15 cellular contexts compared by ENCODE assay signal in the genomic region with DNA sequence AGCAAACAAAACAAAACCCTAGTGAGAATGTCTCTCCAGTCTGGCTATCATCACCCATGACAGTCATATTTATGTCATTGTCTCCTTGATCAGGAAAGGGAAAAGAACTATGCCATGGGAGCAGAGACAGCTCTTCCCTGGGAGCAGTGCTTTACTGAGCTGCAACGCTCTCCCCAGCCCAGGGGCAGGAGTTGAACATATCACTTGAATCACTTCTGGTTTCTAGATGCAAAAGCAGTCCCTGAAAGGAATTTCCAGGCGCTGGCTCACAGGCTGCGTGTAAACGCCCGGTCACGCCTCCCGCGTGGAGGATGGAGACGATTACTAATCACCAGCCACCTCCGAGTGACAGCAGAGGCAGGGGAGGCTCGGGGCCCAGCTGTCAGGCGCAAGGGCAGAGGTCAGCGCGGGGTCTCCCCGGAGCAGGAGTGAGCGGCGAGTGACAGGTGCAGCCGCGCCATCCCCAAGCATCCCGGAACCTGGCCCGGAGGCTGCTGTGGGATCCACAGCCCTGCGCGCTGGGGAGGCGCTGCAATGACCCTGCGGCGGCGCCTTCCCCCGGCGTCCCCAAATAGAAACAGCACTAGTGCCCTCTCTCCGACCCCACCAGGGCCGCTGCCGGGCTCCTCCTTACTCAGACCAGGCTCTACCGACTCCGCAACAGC. TPM values are rescaled to one million over a fixed set of nuclear protein-coding genes. Genes with fewer than 3 reads are reported as not detected.
A peak's percentile ranks its signal among the peaks of the same experiment; 100 is the strongest.
DNase-seq lines count a peak whose midpoint lies in the region; ATAC-seq, FAIRE-seq and TF ChIP-seq lines count a peak whose summit lies in the region.
"Had no signal": no experiment of that assay in that cellular context is flagged by ENCODE, and none has a peak within 500 bp of the region (broad histone marks: within the 10 kb centered on the region; RNA-seq: fewer than 3 reads in every experiment).

No MANE protein-coding gene starts in this region.

- H4K20me1 ChIP-seq in GM23338 (replicated peaks; ENCODE audit: insufficient read depth) = no peaks in the 10 kb centered on the region
- H4K20me1 ChIP-seq: BLaER1 had no signal

- H3K4me1 ChIP-seq in GM23338 (ENCODE audit: insufficient read depth) (peaks cover 7% of the 10 kb centered on the region), thyroid gland (no peaks in the 10 kb centered on the region)
- H3K4me1 ChIP-seq: BLaER1, colonic mucosa had no signal

- peak; percentile 99 for ATAC-seq in GM23338

- H3K4me2 ChIP-seq in GM23338 = peak overlapping the region; percentile 83
- H3K4me2 ChIP-seq: BLaER1 had no signal

- peak in 1 of 2 experiments; percentile 26; a peak in 2 of 4 replicates for TF ChIP-seq CTCF in GM23338 (conservative IDR thresholded peaks at IDR 0.05; ENCODE audit: low read depth in 2 of 2)
- no peak for TF ChIP-seq CTCF in retinal pigment epithelial cell (conservative IDR thresholded peaks at IDR 0.05; ENCODE audit: low read depth, low read length)
- no peak for TF ChIP-seq CTCF in thyroid gland (IDR thresholded peaks at IDR 0.05)

- H3F3A ChIP-seq in GM23338 (replicated peaks; ENCODE audit: low read depth) = no peaks in the 10 kb centered on the region

- H3K4me3 ChIP-seq in GM23338 (peak overlapping the region; percentile 53), retinal pigment epithelial cell (ENCODE audit: low read length) (peak overlapping the region; percentile 46), thyroid gland (replicated peaks in 1 of 3) (no peak overlapping the region)
- H3K4me3 ChIP-seq: BLaER1, colonic mucosa had no signal

- H3K36me3 Mint-ChIP-seq in GM23338 (ENCODE audit: low read depth) = no peaks in the 10 kb centered on the region; the same call in 1 of the 3 replicates
- H3K36me3 Mint-ChIP-seq: IgD-negative memory B cell had no signal

- intact Hi-C loops in thyroid gland (cut with DNase I) = no loop called here

- H3K4me3 Mint-ChIP-seq in GM23338 = peak overlapping the region; percentile 64
- H3K4me3 Mint-ChIP-seq: activated B cell treated with CpG ODN at 0.5 μM for 24 hours, IgD-negative memory B cell had no signal

- H3K9me2 ChIP-seq in GM23338 (ENCODE audit: insufficient read depth) = peaks cover 6% of the 10 kb centered on the region; the same call in 1 of the 2 replicates

- H3K9me3 ChIP-seq in thyroid gland = no peaks in the 10 kb centered on the region
- H3K9me3 ChIP-seq: colonic mucosa had no signal

- H3K27ac ChIP-seq in GM23338 (ENCODE audit: low read depth) (no peak overlapping the region), thyroid gland (no peak overlapping the region)
- H3K27ac ChIP-seq: BLaER1, colonic mucosa had no signal

- H3K9me3 Mint-ChIP-seq in GM23338 = peaks cover 4% of the 10 kb centered on the region; the same call in 2 of the 3 replicates

- peaks cover 11% of the 10 kb centered on the region; the same call in 1 of the 2 replicates for H3K27me3 ChIP-seq in GM23338 (ENCODE audit: insufficient read depth)
- no peaks in the 10 kb centered on the region for H3K27me3 ChIP-seq in thyroid gland
- H3K27me3 ChIP-seq: BLaER1, colonic mucosa had no signal

- H3K79me2 ChIP-seq in GM23338 (replicated peaks; ENCODE audit: insufficient read depth) = no peaks in the 10 kb centered on the region

- TF ChIP-seq POLR2A in thyroid gland (IDR thresholded peaks at IDR 0.05) (no peak), GM12891 (IDR thresholded peaks at IDR 0.05; ENCODE audit: low read depth, low read length) (no peak)

- peak overlapping the region; percentile 94 for H2AFZ ChIP-seq in GM23338

- H3K27ac Mint-ChIP-seq in GM23338 = no peak overlapping the region
- H3K27ac Mint-ChIP-seq: activated B cell treated with CpG ODN at 0.5 μM for 24 hours, IgD-negative memory B cell had no signal

- H3K36me3 ChIP-seq in GM23338 (ENCODE audit: insufficient read depth) = 0 out of 2 replicates have a peak, but pooled peaks cover 3% of the 10 kb centered on the region
- H3K36me3 ChIP-seq in thyroid gland = no peaks in the 10 kb centered on the region
- H3K36me3 ChIP-seq: BLaER1, colonic mucosa had no signal

- 27 to 37% methylated on average over 4 to 10 of the region's 34 CpGs for WGBS in thyroid gland, 2 donors

- peaks cover 5% of the 10 kb centered on the region for H3K27me3 Mint-ChIP-seq in GM23338 (ENCODE audit: insufficient read depth, low read depth, poor library complexity)

- peaks cover 6% of the 10 kb centered on the region; the same call in 2 of the 3 replicates for H3K4me1 Mint-ChIP-seq in GM23338
- H3K4me1 Mint-ChIP-seq: activated B cell treated with CpG ODN at 0.5 μM for 24 hours, IgD-negative memory B cell had no signal

- DNase-seq in GM23338 (ENCODE audit: low spot score) (peak; percentile 79), ecto neural progenitor cell (ENCODE audit: low spot score) (peak; percentile 74), islet precursor cell (peak; percentile 58), retinal pigment epithelial cell (ENCODE audit: low read depth) (peak; percentile 46), NCI-H82 treated with DMSO at 0.1 percent for 48 hours (lab: John Stamatoyannopoulos, UW; ENCODE audit: unreplicated experiment) (no peak), thyroid gland (no peak), GM12891 (ENCODE audit: insufficient read length, low spot score) (no peak)
- DNase-seq in stimulated activated CD4-positive, alpha-beta T cell treated with anti-CD3 and anti-CD28 coated beads, Interleukin-4, amount 100 ng/mL, for 24 hours = no peak
- DNase-seq: activated B cell treated with CpG ODN at 0.5 μM for 24 hours; colonic mucosa; NCI-H2171; stimulated activated CD4-positive, alpha-beta T cell treated with anti-CD3 and anti-CD28 coated beads, Interleukin-15, amount 100 ng/mL, for 24 hours; stimulated activated naive CD4-positive, alpha-beta T cell treated with Interleukin-2 at 50 U/mL for 16 hours had no signal

- FAIRE-seq in GM12891 (lab: Jason Lieb, UNC) = no peak

TF ChIP-seq in GM23338, 12 proteins besides CTCF, POLR2A, EP300 and RAD21 (continues in another document):
- TF ChIP-seq EZH2phosphoT487 (IDR thresholded peaks at IDR 0.05; ENCODE audit: unreplicated experiment) (no peak), ZNF331 (CRISPR knock-in tag; IDR thresholded peaks at IDR 0.05; ENCODE audit: low read depth) (no peak), POLR2AphosphoS5 (IDR thresholded peaks at IDR 0.05; ENCODE audit: low read depth) (no peak), ZNF114 (CRISPR knock-in tag; IDR thresholded peaks at IDR 0.05) (no peak)

TF ChIP-seq in GM12891, 5 proteins besides CTCF, POLR2A, EP300 and RAD21:
- no peak for TF ChIP-seq SPI1 (IDR thresholded peaks at IDR 0.05; ENCODE audit: low read depth, low read length)
- no peak for TF ChIP-seq PAX5 (IDR thresholded peaks at IDR 0.05; ENCODE audit: insufficient read depth, low read length, severe bottlenecking)
- TF ChIP-seq POLR2AphosphoS5 (IDR thresholded peaks at IDR 0.05; ENCODE audit: low read depth, low read length) = no peak
- TF ChIP-seq TAF1 (IDR thresholded peaks at IDR 0.05; ENCODE audit: low read depth, low read length) = no peak

RNA-seq across cellular contexts. Expression of a gene that starts 23.5 kb away (rescaled TPM):
- total RNA-seq in GM23338 (2014; rRNA removed; shearing (Covaris generic)) = 57.7 and 62.8 TPM in 2 replicates
- 12.2 and 13.1 TPM in 2 replicates for polyA plus RNA-seq in GM23338 (2016; fragmentation: Nextera tagmentation; extraction: Ambion mirVana)
- total RNA-seq in thyroid gland = 10 to 100 TPM; 11.9 to 26.4 (median 15.5) TPM
- polyA plus RNA-seq in GM12891 (2012; ENCODE audit: low read depth, missing spikeins) = not detected
- total RNA-seq: activated B cell treated with CpG ODN at 0.5 μM for 24 hours had no signal
- polyA plus RNA-seq: IgD-negative memory B cell had no signal

RNA-seq across cellular contexts. Expression of a gene that starts 59.7 kb away (rescaled TPM):
- total RNA-seq in GM23338 (2014; rRNA removed; shearing (Covaris generic)) = 2.8 and 3.5 TPM in 2 replicates
- polyA plus RNA-seq in GM23338 (2016; fragmentation: Nextera tagmentation; extraction: Ambion mirVana) = 1.1 and 1.8 TPM in 2 replicates
- under 1 TPM in 1 of 4 donors, not detected in 3; 0.13 TPM for total RNA-seq in thyroid gland
- polyA plus RNA-seq in GM12891 (2012; ENCODE audit: low read depth, missing spikeins) = not detected
- total RNA-seq: activated B cell treated with CpG ODN at 0.5 μM for 24 hours had no signal
- polyA plus RNA-seq: IgD-negative memory B cell had no signal

Comparison
In these comparisons a context has a peak if more than half of its experiments do, and no peak if none do; other contexts are left out.
1. DNase-seq: peak in GM23338 (single experiment), ecto neural progenitor cell (single experiment), islet precursor cell (single experiment) and retinal pigment epithelial cell (single experiment); none in stimulated activated CD4-positive, alpha-beta T cell treated with anti-CD3 and anti-CD28 coated beads, Interleukin-4, amount 100 ng/mL, for 24 hours (single experiment), NCI-H82 treated with DMSO at 0.1 percent for 48 hours (single experiment), thyroid gland (0 of 2) and GM12891 (single experiment).
2. H3K4me3 ChIP-seq: peak in GM23338 (single experiment) and retinal pigment epithelial cell (single experiment); none in thyroid gland (0 of 3).